6 cellular contexts compared by ENCODE assay signal in genomic region chr5:154664869-154665268, GRCh38.
"Had no signal": no experiment of that assay in that cellular context is flagged by ENCODE, and none has a peak within 500 bp of the region (broad histone marks: within the 10 kb centered on the region; RNA-seq: fewer than 3 reads in every experiment).

No MANE protein-coding gene starts in this region.

- H3K27ac Mint-ChIP-seq: GM23338, HFFc6 had no signal

- H3K27me3 Mint-ChIP-seq: IgD-negative memory B cell had no signal

- H3K4me3 Mint-ChIP-seq: GM23338, H9, HFFc6 had no signal

- H3K27ac ChIP-seq: HL-60 had no signal

- DNase-seq: H9, HCEC 1CT, HFFc6 had no signal

- H3K4me1 Mint-ChIP-seq: GM23338 had no signal

- H3K4me3 ChIP-seq: GM23338 had no signal
